In genomic region chr10:6669269-6669859, GRCh38 we compare ENCODE assay signal across 8 cellular contexts.
DNase-seq lines count a peak whose midpoint lies in the region; ATAC-seq, FAIRE-seq and TF ChIP-seq lines count a peak whose summit lies in the region.

No MANE protein-coding gene starts in this region.

- no peak overlapping the region for H3K4me3 ChIP-seq in choroid plexus epithelial cell (ENCODE audit: low read depth, low read length)

- peak; percentile 55 for FAIRE-seq in A204.1 (lab: Jason Lieb, UNC)

- peak; percentile 70 for TF ChIP-seq CTCF in choroid plexus epithelial cell (conservative IDR thresholded peaks at IDR 0.05; ENCODE audit: low read depth, low read length)

- ATAC-seq in GM18909 (IDR thresholded peaks at IDR 0.05; ENCODE audit: poor library complexity, unreplicated experiment) (no peak), HG03097 (IDR thresholded peaks at IDR 0.05; ENCODE audit: low FRiP score, unreplicated experiment) (no peak), HG03571 (IDR thresholded peaks at IDR 0.05; ENCODE audit: unreplicated experiment) (no peak)

- DNase-seq in GM04504 (ENCODE audit: low read depth) (peak; percentile 31), NCI-H748 (lab: John Stamatoyannopoulos, UW; ENCODE audit: unreplicated experiment) (peak; percentile 23), choroid plexus epithelial cell (ENCODE audit: low read depth) (peak; percentile 78), middle frontal gyrus (ENCODE audit: extremely low spot score, low spot score) (peak; percentile 50)

Comparison
In these comparisons a context has a peak if more than half of its experiments do, and no peak if none do; other contexts are left out.
1. DNase-seq: peak in every context shown above with its lines; median percentile 78 in choroid plexus epithelial cell; 50 in middle frontal gyrus; 31 in GM04504; 23 in NCI-H748.